Comparison of ENCODE assay signal across 31 cellular contexts in the genomic region with DNA sequence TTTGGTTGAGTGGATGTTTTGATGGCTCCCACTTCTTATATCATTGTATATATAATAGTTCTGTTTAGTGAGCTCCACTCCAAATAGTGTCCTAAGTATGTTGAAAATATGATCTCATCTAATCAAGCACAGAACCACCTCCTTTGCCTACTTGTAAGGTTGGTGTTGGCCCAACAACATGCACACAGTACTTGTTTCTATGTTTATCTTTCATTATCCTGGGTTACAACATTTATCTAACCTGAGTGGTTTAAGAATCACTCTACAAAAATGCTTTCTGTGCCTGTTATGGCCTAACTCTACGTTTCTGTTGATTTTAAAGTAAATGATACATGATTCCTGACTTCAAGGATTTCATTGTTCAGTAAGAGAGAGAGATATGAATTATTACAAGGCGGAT.
"Had no signal": no experiment of that assay in that cellular context is flagged by ENCODE, and none has a peak within 500 bp of the region (broad histone marks: within the 10 kb centered on the region; RNA-seq: fewer than 3 reads in every experiment).

No MANE protein-coding gene starts in this region.

- ATAC-seq: naive thymus-derived CD8-positive, alpha-beta T cell; sciatic nerve; stimulated activated naive CD8-positive, alpha-beta T cell treated with anti-CD3 and anti-CD28 coated beads, Interleukin-15, Interleukin-2, amounts not matched to agents 100 U/mL and 50 U/mL, for 24 hours had no signal

- H3K4me3 Mint-ChIP-seq: activated naive CD4-positive, alpha-beta T cell treated with anti-CD3 and anti-CD28 coated beads, Interleukin-2, amount 10 ng/mL, durations not matched to agents 7 days and 5 days; activated naive CD8-positive, alpha-beta T cell treated with anti-CD3 and anti-CD28 coated beads, Interleukin-2, amount 10 ng/mL, durations not matched to agents 7 days and 5 days; activated T-helper 1 cell treated with anti-CD3 and anti-CD28 coated beads, Interleukin-12 subunit alpha, Interleukin-12 subunit beta, Interleukin-2, Interleukin-4 antibody, amounts not matched to agents 30 ng/mL and 10 ng/mL and 1 ng/mL, durations not matched to agents 14 hours and 24 hours and 36 hours; dendritic cell treated with granulocyte-macrophage colony-stimulating factor and Interleukin-4, amounts not matched to agents 40 ng/mL and 50 ng/mL, for 4 days; endodermal cell; memory B cell; naive thymus-derived CD8-positive, alpha-beta T cell; neural progenitor cell; T-helper 1 cell treated with Interleukin-12 subunit alpha and Interleukin-12 subunit beta and Interleukin-4 antibody, amounts not matched to agents 30 μg/mL and 1 μg/mL, for 36 hours had no signal

- H3K27ac Mint-ChIP-seq: activated naive CD4-positive, alpha-beta T cell treated with anti-CD3 and anti-CD28 coated beads, Interleukin-2, amount 10 ng/mL, durations not matched to agents 7 days and 5 days; activated naive CD8-positive, alpha-beta T cell treated with anti-CD3 and anti-CD28 coated beads, Interleukin-2, amount 10 ng/mL, durations not matched to agents 7 days and 5 days; activated T-helper 1 cell treated with anti-CD3 and anti-CD28 coated beads, Interleukin-12 subunit alpha, Interleukin-12 subunit beta, Interleukin-2, Interleukin-4 antibody, amounts not matched to agents 30 ng/mL and 10 ng/mL and 1 ng/mL, durations not matched to agents 14 hours and 24 hours and 36 hours; dendritic cell treated with granulocyte-macrophage colony-stimulating factor and Interleukin-4, amounts not matched to agents 40 ng/mL and 50 ng/mL, for 4 days; endodermal cell; memory B cell; naive thymus-derived CD8-positive, alpha-beta T cell; neural progenitor cell; progenitor cell of endocrine pancreas; T-helper 1 cell treated with Interleukin-12 subunit alpha and Interleukin-12 subunit beta and Interleukin-4 antibody, amounts not matched to agents 30 μg/mL and 1 μg/mL, for 36 hours had no signal

- DNase-seq: activated CD4-positive, alpha-beta T cell treated with anti-CD3 and anti-CD28 coated beads for 4 hours; activated CD4-positive, alpha-beta T cell treated with anti-CD3 and anti-CD28 coated beads, Interleukin-2, amount 50 U/mL, for 48 hours; activated CD8-positive, alpha-beta memory T cell treated with anti-CD3 and anti-CD28 coated beads, Interleukin-2, amount 50 U/mL, for 4 hours; activated effector memory CD4-positive, alpha-beta T cell treated with anti-CD3 and anti-CD28 coated beads, Interleukin-2, amount 50 U/mL, for 16 hours; activated naive CD4-positive, alpha-beta T cell treated with anti-CD3 and anti-CD28 coated beads, Interleukin-2, amount 10 ng/mL, durations not matched to agents 7 days and 5 days; activated naive CD8-positive, alpha-beta T cell treated with anti-CD3 and anti-CD28 coated beads, Interleukin-2, amount 10 ng/mL, durations not matched to agents 7 days and 5 days; activated T-cell treated with anti-CD3 and anti-CD28 coated beads, Interleukin-2, amount 50 U/mL, for 1 hour; amygdala; caudate nucleus; endodermal cell; head of caudate nucleus; hippocampal formation; kidney; naive thymus-derived CD8-positive, alpha-beta T cell; retina; stimulated activated CD4-positive, alpha-beta T cell treated with anti-CD3 and anti-CD28 coated beads, Interleukin-12 subunit alpha, Interleukin-12 subunit beta, amount 100 ng/mL, for 4 hours; stimulated activated CD4-positive, alpha-beta T cell treated with anti-CD3 and anti-CD28 coated beads, Interleukin-4, amount 100 ng/mL, for 1 hour; stimulated activated naive CD8-positive, alpha-beta T cell treated with anti-CD3 and anti-CD28 coated beads, Interleukin-15, Interleukin-2, amounts not matched to agents 100 U/mL and 50 U/mL, for 24 hours; T-helper 9 cell; trophoblast cell had no signal

- H3K36me3 Mint-ChIP-seq: activated naive CD4-positive, alpha-beta T cell treated with anti-CD3 and anti-CD28 coated beads, Interleukin-2, amount 10 ng/mL, durations not matched to agents 7 days and 5 days; activated naive CD8-positive, alpha-beta T cell treated with anti-CD3 and anti-CD28 coated beads, Interleukin-2, amount 10 ng/mL, durations not matched to agents 7 days and 5 days; memory B cell; naive thymus-derived CD8-positive, alpha-beta T cell; neural progenitor cell had no signal

- H3K27me3 ChIP-seq: neural progenitor cell had no signal

- H3K9me3 ChIP-seq: thoracic aorta had no signal

- H3K4me1 Mint-ChIP-seq: activated naive CD4-positive, alpha-beta T cell treated with anti-CD3 and anti-CD28 coated beads, Interleukin-2, amount 10 ng/mL, durations not matched to agents 7 days and 5 days; activated naive CD8-positive, alpha-beta T cell treated with anti-CD3 and anti-CD28 coated beads, Interleukin-2, amount 10 ng/mL, durations not matched to agents 7 days and 5 days; memory B cell; naive thymus-derived CD8-positive, alpha-beta T cell; neural progenitor cell had no signal

- H3K27ac ChIP-seq: epithelial cell of prostate, neural progenitor cell, skin epidermis, thoracic aorta, VCaP had no signal

- H3K9me3 Mint-ChIP-seq: activated naive CD4-positive, alpha-beta T cell treated with anti-CD3 and anti-CD28 coated beads, Interleukin-2, amount 10 ng/mL, durations not matched to agents 7 days and 5 days; dendritic cell treated with granulocyte-macrophage colony-stimulating factor and Interleukin-4, amounts not matched to agents 40 ng/mL and 50 ng/mL, for 4 days; memory B cell; neural progenitor cell had no signal

- H3K4me3 ChIP-seq: neural progenitor cell, skin epidermis, thoracic aorta had no signal

- H3K36me3 ChIP-seq: neural progenitor cell, thoracic aorta had no signal

- H3K4me1 ChIP-seq: neural progenitor cell had no signal

- H3K27me3 Mint-ChIP-seq: activated naive CD4-positive, alpha-beta T cell treated with anti-CD3 and anti-CD28 coated beads, Interleukin-2, amount 10 ng/mL, durations not matched to agents 7 days and 5 days; activated naive CD8-positive, alpha-beta T cell treated with anti-CD3 and anti-CD28 coated beads, Interleukin-2, amount 10 ng/mL, durations not matched to agents 7 days and 5 days; dendritic cell treated with granulocyte-macrophage colony-stimulating factor and Interleukin-4, amounts not matched to agents 40 ng/mL and 50 ng/mL, for 4 days; memory B cell; progenitor cell of endocrine pancreas had no signal
